ENCODE assay signal across 9 cellular contexts in genomic region chr3:65548848-65549625, GRCh38.
A peak's percentile ranks its signal among the peaks of the same experiment; 100 is the strongest.
DNase-seq lines count a peak whose midpoint lies in the region; ATAC-seq, FAIRE-seq and TF ChIP-seq lines count a peak whose summit lies in the region.
"Had no signal": no experiment of that assay in that cellular context is flagged by ENCODE, and none has a peak within 500 bp of the region (broad histone marks: within the 10 kb centered on the region; RNA-seq: fewer than 3 reads in every experiment).

No MANE protein-coding gene starts in this region.

- peaks cover 2% of the 10 kb centered on the region for H3K4me1 Mint-ChIP-seq in T-helper 17 cell

- H3K4me3 ChIP-seq in GM23248 (peak overlapping the region; percentile 70), keratinocyte (ENCODE audit: control insufficient read depth in 2 of 3, extremely low read depth in 1 of 3, insufficient read depth in 2 of 3, low read depth in 1 of 3, low read length in 3 of 3) (peak overlapping the region in 2 of 3 experiments; percentile 26 to 35), skin epidermis (peak overlapping the region; percentile 17 to 46 (median 25))

- no peaks in the 10 kb centered on the region for H3K9me2 ChIP-seq in GM23248 (ENCODE audit: insufficient read depth)

- H3K36me3 Mint-ChIP-seq in T-helper 17 cell (ENCODE audit: low read depth) = no peaks in the 10 kb centered on the region

- H3K4me2 ChIP-seq in GM23248 (ENCODE audit: unreplicated experiment) (peak overlapping the region; percentile 69), keratinocyte (ENCODE audit: control insufficient read depth, extremely low read depth, insufficient read depth, low read depth, low read length) (peak overlapping the region; percentile 37)

- peaks cover 16% of the 10 kb centered on the region for H3F3A ChIP-seq in GM23248 (ENCODE audit: insufficient read depth)

- WGBS in GM23248 (ENCODE audit: low coverage in 1 of 2, low lambda C conversion rate in 2 of 2, missing lambda C conversion rate in 2 of 2), 2 experiments = 5 to 8% methylated on average over 49 to 59 of the region's 71 CpGs

- no peak for TF ChIP-seq CTCF in keratinocyte (optimal IDR thresholded peaks at IDR 0.05 in 1 of 3, IDR thresholded peaks at IDR 0.05 in 1 of 3, conservative IDR thresholded peaks at IDR 0.05 in 1 of 3; ENCODE audit: extremely low read depth in 1 of 3, insufficient read depth in 2 of 3, low read length in 3 of 3)

- H3K4me1 ChIP-seq in GM23248 (ENCODE audit: insufficient read depth) (peaks cover 11% of the 10 kb centered on the region; the same call in 1 of the 2 replicates), keratinocyte (ENCODE audit: control insufficient read depth, extremely low read depth, insufficient read depth, low read length) (no peaks in the 10 kb centered on the region)

- H3K27ac ChIP-seq in GM23248 (no peak overlapping the region), keratinocyte (ENCODE audit: control insufficient read depth, insufficient read depth, low read length) (no peak overlapping the region), skin epidermis (peak overlapping the region in 1 of 21 experiments; percentile 28)
- H3K27ac ChIP-seq: WERI-Rb-1 had no signal

- no peak for FAIRE-seq in keratinocyte (lab: Jason Lieb, UNC)

- H3K9me1 ChIP-seq in keratinocyte (ENCODE audit: control insufficient read depth, extremely low read depth, insufficient read depth, low read length) = no peaks in the 10 kb centered on the region

- H3K27me3 ChIP-seq in GM23248 (replicated peaks; ENCODE audit: insufficient read depth) (no peaks in the 10 kb centered on the region), keratinocyte (ENCODE audit: control insufficient read depth, extremely low read depth, insufficient read depth, low read length) (peaks cover 22% of the 10 kb centered on the region)

- DNase-seq in GM23248 (peak; percentile 47), cerebellum (ENCODE audit: low spot score) (peak; percentile 28), keratinocyte (ENCODE audit: low read depth, low spot score) (no peak), T-helper 17 cell (no peak), SW 1271 (lab: John Stamatoyannopoulos, UW) (no peak)
- no peak for DNase-seq in activated CD4-positive, alpha-beta T cell treated with anti-CD3 and anti-CD28 coated beads, Interleukin-2, amount 50 U/mL, for 1 hour
- DNase-seq: WERI-Rb-1 had no signal

- H3K9me3 ChIP-seq in GM23248 (ENCODE audit: low read depth) (no peaks in the 10 kb centered on the region), keratinocyte (ENCODE audit: control insufficient read depth, low read depth, low read length) (no peaks in the 10 kb centered on the region), T-helper 17 cell (ENCODE audit: control insufficient read depth, low read length, poor library complexity, severe bottlenecking) (no peaks in the 10 kb centered on the region)

- in situ Hi-C loops in GM23248 (cut with MboI) = no loop called here

- no peak overlapping the region for H3K27ac Mint-ChIP-seq in T-helper 17 cell

- dilution Hi-C loops in keratinocyte (cut with MboI; ENCODE audit: extremely low pct_ligation_motif_present, low sequenced_read_pairs) = no loop called here

- peak overlapping the region; percentile 28; the same call in 1 of the 2 replicates for H2AFZ ChIP-seq in GM23248
- no peak overlapping the region for H2AFZ ChIP-seq in keratinocyte (ENCODE audit: control insufficient read depth, low read length)

- no peaks in the 10 kb centered on the region for H3K36me3 ChIP-seq in GM23248 (ENCODE audit: low read depth)
- no peaks in the 10 kb centered on the region for H3K36me3 ChIP-seq in keratinocyte (ENCODE audit: control insufficient read depth in 2 of 2, extremely low read depth in 1 of 2, insufficient read depth in 2 of 2, low read length in 2 of 2)
- H3K36me3 ChIP-seq: WERI-Rb-1 had no signal

- peaks cover 12% of the 10 kb centered on the region for H3K27me3 Mint-ChIP-seq in T-helper 17 cell

- no peak overlapping the region for H3K4me3 Mint-ChIP-seq in T-helper 17 cell

- H3K9ac ChIP-seq in GM23248 = no peak overlapping the region
- no peak overlapping the region for H3K9ac ChIP-seq in keratinocyte (ENCODE audit: control insufficient read depth, extremely low read depth, insufficient read depth, low read length)

- H3K79me2 ChIP-seq in GM23248 (ENCODE audit: insufficient read depth) (peaks cover 42% of the 10 kb centered on the region), keratinocyte (ENCODE audit: control insufficient read depth, insufficient read depth, low read length) (no peaks in the 10 kb centered on the region)

- ATAC-seq in HG02938 (IDR thresholded peaks at IDR 0.05; ENCODE audit: unreplicated experiment) (no peak), T-helper 17 cell (no peak)

- H4K20me1 ChIP-seq in GM23248 (ENCODE audit: insufficient read depth) = peaks cover 22% of the 10 kb centered on the region; the same call in 1 of the 2 replicates
- no peaks in the 10 kb centered on the region for H4K20me1 ChIP-seq in keratinocyte (ENCODE audit: control insufficient read depth, extremely low read depth, insufficient read depth, low read length)

Comparison
In these comparisons a context has a peak if more than half of its experiments do, and no peak if none do; other contexts are left out.
1. DNase-seq: peak in GM23248 (single experiment) and cerebellum (single experiment); none in keratinocyte (single experiment), activated CD4-positive, alpha-beta T cell treated with anti-CD3 and anti-CD28 coated beads, Interleukin-2, amount 50 U/mL, for 1 hour (single experiment), T-helper 17 cell (0 of 3) and SW 1271 (0 of 2).
2. Peak in every context shown above with its lines, with median percentiles within 50 percentile points of each other: H3K4me3 ChIP-seq.